17 cellular contexts compared by ENCODE assay signal in the genomic region with DNA sequence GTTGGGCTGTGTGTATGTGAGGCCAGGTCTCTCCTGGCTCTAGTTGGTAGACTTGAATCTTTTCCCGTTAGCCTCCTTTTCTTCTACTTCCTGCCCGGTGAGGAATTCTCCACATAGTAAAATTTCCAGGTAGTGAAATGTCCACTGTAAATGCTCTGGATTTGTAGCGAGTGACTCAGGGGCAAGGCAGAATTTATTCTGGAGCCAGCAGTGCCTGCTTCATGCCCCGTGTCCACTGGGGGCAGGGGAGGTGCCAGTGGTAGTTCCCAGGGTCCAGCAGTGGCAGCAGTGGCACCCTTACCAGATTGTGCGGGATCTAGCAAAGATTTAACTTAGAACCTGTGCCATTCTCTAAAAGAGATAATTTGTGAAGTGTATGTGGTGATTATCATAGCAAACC.
DNase-seq lines count a peak whose midpoint lies in the region; ATAC-seq and TF ChIP-seq lines count a peak whose summit lies in the region.
"Had no signal": no experiment of that assay in that cellular context is flagged by ENCODE, and none has a peak within 500 bp of the region (broad histone marks: within the 10 kb centered on the region; RNA-seq: fewer than 3 reads in every experiment).

No MANE protein-coding gene starts in this region.

- no peaks in the 10 kb centered on the region for H3K9me3 ChIP-seq in liver (ENCODE audit: control insufficient read depth in 4 of 4, low read length in 3 of 4)
- H3K9me3 ChIP-seq in CD4-positive, alpha-beta T cell (ENCODE audit: control insufficient read depth, low read length) = no peaks in the 10 kb centered on the region
- H3K9me3 ChIP-seq: HAP-1, transverse colon had no signal

- no peaks in the 10 kb centered on the region for H3K4me1 Mint-ChIP-seq in CD4-positive, alpha-beta T cell (ENCODE audit: low read depth)

- no peaks in the 10 kb centered on the region for H3K27me3 ChIP-seq in liver (ENCODE audit: control insufficient read depth in 4 of 4, insufficient read depth in 4 of 4, low read length in 3 of 4)
- no peaks in the 10 kb centered on the region for H3K27me3 ChIP-seq in CD4-positive, alpha-beta T cell (ENCODE audit: control insufficient read depth, insufficient read depth, low read length)
- H3K27me3 ChIP-seq: transverse colon had no signal

- no peak overlapping the region for H3K27ac ChIP-seq in liver (ENCODE audit: low read depth in 1 of 2, low read length in 2 of 2)
- H3K27ac ChIP-seq in CD4-positive, alpha-beta T cell (ENCODE audit: low read depth, low read length) = no peak overlapping the region
- H3K27ac ChIP-seq: SK-N-MC, transverse colon had no signal

- no peak overlapping the region for H3K4me3 ChIP-seq in astrocyte of the spinal cord (ENCODE audit: low read depth, low read length)
- no peak overlapping the region for H3K4me3 ChIP-seq in liver (ENCODE audit: low read depth in 1 of 3, low read length in 3 of 3)
- H3K4me3 ChIP-seq: HAP-1, SK-N-MC, transverse colon had no signal

- ATAC-seq in CD4-positive, alpha-beta T cell (ENCODE audit: poor library complexity) = no peak
- ATAC-seq: Panc1 had no signal

- H3K9ac ChIP-seq in liver (ENCODE audit: low read depth in 1 of 2, low read length in 2 of 2) = no peak overlapping the region

- DNase-seq in A172 (ENCODE audit: low spot score) = peak; percentile 13
- peak; percentile 49 for DNase-seq in HEK293T (ENCODE audit: extremely low spot score)
- no peak for DNase-seq in astrocyte of the spinal cord (ENCODE audit: low read depth, low spot score)
- DNase-seq in cerebellum (ENCODE audit: low spot score) = no peak
- DNase-seq in CD4-positive, alpha-beta T cell = no peak
- DNase-seq in COLO829 (ENCODE audit: low spot score) = no peak
- no peak for DNase-seq in stimulated activated CD4-positive, alpha-beta T cell treated with anti-CD3 and anti-CD28 coated beads, Interleukin-12 subunit alpha, Interleukin-12 subunit beta, amount 100 ng/mL, for 4 hours
- DNase-seq: activated CD4-positive, alpha-beta T cell treated with anti-CD3 and anti-CD28 coated beads for 48 hours; hypothalamus; NCI-H1105 treated with DMSO at 0.1 percent for 48 hours; NCI-H2171 treated with DMSO at 0.1 percent for 48 hours; transverse colon had no signal

- TF ChIP-seq RAD21 in liver (IDR thresholded peaks at IDR 0.05) = no peak

- no peak overlapping the region for H3K27ac Mint-ChIP-seq in CD4-positive, alpha-beta T cell
- H3K27ac Mint-ChIP-seq: mesothelial cell of epicardium had no signal

- CTCF ChIA-PET in HEK293T (lab: Yijun Ruan, JAX) = interaction anchor here (1.0 kb wide), 1 partner anchor 28 kb away, joined by 3 read pairs; no protein-coding TSS in a partner anchor
- CTCF ChIA-PET in CD4-positive, alpha-beta T cell (lab: Charles Lee) = no interaction called here

- no peak overlapping the region for H3K4me3 Mint-ChIP-seq in CD4-positive, alpha-beta T cell
- H3K4me3 Mint-ChIP-seq: mesothelial cell of epicardium had no signal

- peak; percentile 20 for TF ChIP-seq CTCF in astrocyte of the spinal cord (IDR thresholded peaks at IDR 0.05; ENCODE audit: low read depth, low read length)
- TF ChIP-seq CTCF in liver (IDR thresholded peaks at IDR 0.05; ENCODE audit: low read depth, low read length, missing input control) = peak; percentile 4
- TF ChIP-seq CTCF in CD4-positive, alpha-beta T cell (IDR thresholded peaks at IDR 0.05) = no peak

- H3K36me3 ChIP-seq in liver (ENCODE audit: control insufficient read depth in 4 of 4, insufficient read depth in 3 of 4, low read depth in 1 of 4, low read length in 3 of 4) = no peaks in the 10 kb centered on the region
- H3K36me3 ChIP-seq: HAP-1, transverse colon had no signal

- POLR2A ChIA-PET in HEK293T (lab: Yijun Ruan, JAX) = no interaction called here
- POLR2A ChIA-PET in CD4-positive, alpha-beta T cell (lab: Charles Lee) = no interaction called here

- WGBS in liver = 91% methylated on average over 5 of the region's 5 CpGs

- in situ Hi-C loops in astrocyte of the spinal cord (cut with HindIII; ENCODE audit: low sequenced_read_pairs) = no loop called here

- no peaks in the 10 kb centered on the region for H3K36me3 Mint-ChIP-seq in CD4-positive, alpha-beta T cell (ENCODE audit: low read depth)
- H3K36me3 Mint-ChIP-seq: mesothelial cell of epicardium had no signal

- H3K4me1 ChIP-seq in liver (ENCODE audit: control insufficient read depth in 4 of 4, insufficient read depth in 4 of 4, low read length in 3 of 4) = no peaks in the 10 kb centered on the region
- H3K4me1 ChIP-seq: HAP-1, transverse colon had no signal

- peaks cover 14% of the 10 kb centered on the region for H3K27me3 Mint-ChIP-seq in CD4-positive, alpha-beta T cell

- H3K9me3 Mint-ChIP-seq in CD4-positive, alpha-beta T cell = no peaks in the 10 kb centered on the region

- intact Hi-C loops in CD4-positive, alpha-beta T cell (cut with DNase I, micrococcal nuclease) = loop anchor here (5.0 kb wide), 2 partner anchors 1418 to 1423 kb away; no protein-coding TSS in a partner anchor

TF ChIP-seq in HEK293T, 16 proteins besides CTCF, POLR2A, EP300 and RAD21:
- TF ChIP-seq, protein P1, sequence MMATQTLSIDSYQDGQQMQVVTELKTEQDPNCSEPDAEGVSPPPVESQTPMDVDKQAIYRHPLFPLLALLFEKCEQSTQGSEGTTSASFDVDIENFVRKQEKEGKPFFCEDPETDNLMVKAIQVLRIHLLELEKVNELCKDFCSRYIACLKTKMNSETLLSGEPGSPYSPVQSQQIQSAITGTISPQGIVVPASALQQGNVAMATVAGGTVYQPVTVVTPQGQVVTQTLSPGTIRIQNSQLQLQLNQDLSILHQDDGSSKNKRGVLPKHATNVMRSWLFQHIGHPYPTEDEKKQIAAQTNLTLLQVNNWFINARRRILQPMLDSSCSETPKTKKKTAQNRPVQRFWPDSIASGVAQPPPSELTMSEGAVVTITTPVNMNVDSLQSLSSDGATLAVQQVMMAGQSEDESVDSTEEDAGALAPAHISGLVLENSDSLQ (IDR thresholded peaks at IDR 0.05) = no peak
- TF ChIP-seq ARNT (IDR thresholded peaks at IDR 0.05) = no peak
- TF ChIP-seq L3MBTL2 (conservative IDR thresholded peaks at IDR 0.05) = no peak
- no peak for TF ChIP-seq ELF4 (IDR thresholded peaks at IDR 0.05)
- TF ChIP-seq TARDBP (IDR thresholded peaks at IDR 0.05) = no peak
- no peak for TF ChIP-seq LEF1 (IDR thresholded peaks at IDR 0.05; ENCODE audit: borderline replicate concordance)
- TF ChIP-seq NFRKB (IDR thresholded peaks at IDR 0.05) = no peak
- no peak for TF ChIP-seq CTBP1 (IDR thresholded peaks at IDR 0.05; ENCODE audit: borderline replicate concordance)
- no peak for TF ChIP-seq FOXA1 (IDR thresholded peaks at IDR 0.05)
- TF ChIP-seq SP1 (IDR thresholded peaks at IDR 0.05) = no peak
TF ChIP-seq in HEK293T: peak in this region for 0.

TF ChIP-seq in liver, 16 proteins besides CTCF, POLR2A, EP300 and RAD21:
- TF ChIP-seq SP1 (IDR thresholded peaks at IDR 0.05) (no peak), FOXA2 (IDR thresholded peaks at IDR 0.05) (no peak)
- TF ChIP-seq, protein P2, sequence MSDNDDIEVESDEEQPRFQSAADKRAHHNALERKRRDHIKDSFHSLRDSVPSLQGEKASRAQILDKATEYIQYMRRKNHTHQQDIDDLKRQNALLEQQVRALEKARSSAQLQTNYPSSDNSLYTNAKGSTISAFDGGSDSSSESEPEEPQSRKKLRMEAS (IDR thresholded peaks at IDR 0.05) = no peak

Comparison
In these comparisons a context has a peak if more than half of its experiments do, and no peak if none do; other contexts are left out.
1. DNase-seq: peak in A172 (single experiment) and HEK293T (single experiment); none in astrocyte of the spinal cord (single experiment), cerebellum (single experiment), CD4-positive, alpha-beta T cell (0 of 10), COLO829 (single experiment) and stimulated activated CD4-positive, alpha-beta T cell treated with anti-CD3 and anti-CD28 coated beads, Interleukin-12 subunit alpha, Interleukin-12 subunit beta, amount 100 ng/mL, for 4 hours (single experiment).